ENCODE assay signal across 2 cellular contexts in the genomic region with DNA sequence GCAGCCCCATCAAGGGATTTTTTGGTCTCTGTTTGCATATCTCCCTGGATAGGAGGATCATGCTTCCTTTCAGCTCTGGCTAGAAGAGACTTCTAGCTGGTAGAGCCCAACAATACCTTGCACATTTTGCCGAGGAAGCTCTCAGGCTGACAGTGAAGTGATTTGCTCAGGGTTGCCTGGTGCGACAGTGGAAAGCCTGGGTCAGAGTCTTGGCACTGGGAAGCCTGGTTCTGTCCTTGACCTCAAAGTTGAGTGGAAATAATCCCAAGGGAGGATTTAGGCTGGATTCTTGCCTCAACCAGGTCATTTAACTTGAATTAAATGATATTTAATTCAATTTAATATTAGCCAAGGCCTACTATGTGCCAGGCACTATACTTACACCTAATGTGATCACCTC.
A peak's percentile ranks its signal among the peaks of the same experiment; 100 is the strongest.
TF ChIP-seq lines count a peak whose summit lies in the region.

No MANE protein-coding gene starts in this region.

TF ChIP-seq in liver, 16 proteins besides CTCF, POLR2A, EP300 and RAD21:
- TF ChIP-seq JUND (IDR thresholded peaks at IDR 0.05) = peak; percentile 37 to 82
- TF ChIP-seq RXRA (IDR thresholded peaks at IDR 0.05) = peak; percentile 91 to 92
- peak; percentile 77 for TF ChIP-seq SP1 (IDR thresholded peaks at IDR 0.05)
- TF ChIP-seq FOXA1 (IDR thresholded peaks at IDR 0.05) = no peak
- peak; percentile 46 to 56 for TF ChIP-seq HNF4A (conservative IDR thresholded peaks at IDR 0.05)
- TF ChIP-seq, protein P1, sequence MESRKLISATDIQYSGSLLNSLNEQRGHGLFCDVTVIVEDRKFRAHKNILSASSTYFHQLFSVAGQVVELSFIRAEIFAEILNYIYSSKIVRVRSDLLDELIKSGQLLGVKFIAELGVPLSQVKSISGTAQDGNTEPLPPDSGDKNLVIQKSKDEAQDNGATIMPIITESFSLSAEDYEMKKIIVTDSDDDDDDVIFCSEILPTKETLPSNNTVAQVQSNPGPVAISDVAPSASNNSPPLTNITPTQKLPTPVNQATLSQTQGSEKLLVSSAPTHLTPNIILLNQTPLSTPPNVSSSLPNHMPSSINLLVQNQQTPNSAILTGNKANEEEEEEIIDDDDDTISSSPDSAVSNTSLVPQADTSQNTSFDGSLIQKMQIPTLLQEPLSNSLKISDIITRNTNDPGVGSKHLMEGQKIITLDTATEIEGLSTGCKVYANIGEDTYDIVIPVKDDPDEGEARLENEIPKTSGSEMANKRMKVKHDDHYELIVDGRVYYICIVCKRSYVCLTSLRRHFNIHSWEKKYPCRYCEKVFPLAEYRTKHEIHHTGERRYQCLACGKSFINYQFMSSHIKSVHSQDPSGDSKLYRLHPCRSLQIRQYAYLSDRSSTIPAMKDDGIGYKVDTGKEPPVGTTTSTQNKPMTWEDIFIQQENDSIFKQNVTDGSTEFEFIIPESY (IDR thresholded peaks at IDR 0.05) = no peak
- TF ChIP-seq EGR1 (IDR thresholded peaks at IDR 0.05; ENCODE audit: low read depth in 2 of 2) = peak in 1 of 2 donors; percentile 56
- TF ChIP-seq YY1 (IDR thresholded peaks at IDR 0.05) = peak; percentile 33
- no peak for TF ChIP-seq FOXA2 (IDR thresholded peaks at IDR 0.05)
- peak; percentile 20 for TF ChIP-seq HNF4G (IDR thresholded peaks at IDR 0.05)
- TF ChIP-seq, protein P2, sequence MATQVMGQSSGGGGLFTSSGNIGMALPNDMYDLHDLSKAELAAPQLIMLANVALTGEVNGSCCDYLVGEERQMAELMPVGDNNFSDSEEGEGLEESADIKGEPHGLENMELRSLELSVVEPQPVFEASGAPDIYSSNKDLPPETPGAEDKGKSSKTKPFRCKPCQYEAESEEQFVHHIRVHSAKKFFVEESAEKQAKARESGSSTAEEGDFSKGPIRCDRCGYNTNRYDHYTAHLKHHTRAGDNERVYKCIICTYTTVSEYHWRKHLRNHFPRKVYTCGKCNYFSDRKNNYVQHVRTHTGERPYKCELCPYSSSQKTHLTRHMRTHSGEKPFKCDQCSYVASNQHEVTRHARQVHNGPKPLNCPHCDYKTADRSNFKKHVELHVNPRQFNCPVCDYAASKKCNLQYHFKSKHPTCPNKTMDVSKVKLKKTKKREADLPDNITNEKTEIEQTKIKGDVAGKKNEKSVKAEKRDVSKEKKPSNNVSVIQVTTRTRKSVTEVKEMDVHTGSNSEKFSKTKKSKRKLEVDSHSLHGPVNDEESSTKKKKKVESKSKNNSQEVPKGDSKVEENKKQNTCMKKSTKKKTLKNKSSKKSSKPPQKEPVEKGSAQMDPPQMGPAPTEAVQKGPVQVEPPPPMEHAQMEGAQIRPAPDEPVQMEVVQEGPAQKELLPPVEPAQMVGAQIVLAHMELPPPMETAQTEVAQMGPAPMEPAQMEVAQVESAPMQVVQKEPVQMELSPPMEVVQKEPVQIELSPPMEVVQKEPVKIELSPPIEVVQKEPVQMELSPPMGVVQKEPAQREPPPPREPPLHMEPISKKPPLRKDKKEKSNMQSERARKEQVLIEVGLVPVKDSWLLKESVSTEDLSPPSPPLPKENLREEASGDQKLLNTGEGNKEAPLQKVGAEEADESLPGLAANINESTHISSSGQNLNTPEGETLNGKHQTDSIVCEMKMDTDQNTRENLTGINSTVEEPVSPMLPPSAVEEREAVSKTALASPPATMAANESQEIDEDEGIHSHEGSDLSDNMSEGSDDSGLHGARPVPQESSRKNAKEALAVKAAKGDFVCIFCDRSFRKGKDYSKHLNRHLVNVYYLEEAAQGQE (IDR thresholded peaks at IDR 0.05) = no peak
- TF ChIP-seq, protein P3, sequence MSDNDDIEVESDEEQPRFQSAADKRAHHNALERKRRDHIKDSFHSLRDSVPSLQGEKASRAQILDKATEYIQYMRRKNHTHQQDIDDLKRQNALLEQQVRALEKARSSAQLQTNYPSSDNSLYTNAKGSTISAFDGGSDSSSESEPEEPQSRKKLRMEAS (IDR thresholded peaks at IDR 0.05) = peak; percentile 20
- TF ChIP-seq GABPA (IDR thresholded peaks at IDR 0.05 in 1 of 2, conservative IDR thresholded peaks at IDR 0.05 in 1 of 2) = no peak
- no peak for TF ChIP-seq TAF1 (conservative IDR thresholded peaks at IDR 0.05)
- TF ChIP-seq, protein P4, sequence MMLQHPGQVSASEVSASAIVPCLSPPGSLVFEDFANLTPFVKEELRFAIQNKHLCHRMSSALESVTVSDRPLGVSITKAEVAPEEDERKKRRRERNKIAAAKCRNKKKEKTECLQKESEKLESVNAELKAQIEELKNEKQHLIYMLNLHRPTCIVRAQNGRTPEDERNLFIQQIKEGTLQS (IDR thresholded peaks at IDR 0.05) = peak; percentile 20
- peak; percentile 32 for TF ChIP-seq NR2F2 (IDR thresholded peaks at IDR 0.05)

TF ChIP-seq in HepG2, 621 proteins besides CTCF, POLR2A, EP300 and RAD21:
- TF ChIP-seq, protein P5, sequence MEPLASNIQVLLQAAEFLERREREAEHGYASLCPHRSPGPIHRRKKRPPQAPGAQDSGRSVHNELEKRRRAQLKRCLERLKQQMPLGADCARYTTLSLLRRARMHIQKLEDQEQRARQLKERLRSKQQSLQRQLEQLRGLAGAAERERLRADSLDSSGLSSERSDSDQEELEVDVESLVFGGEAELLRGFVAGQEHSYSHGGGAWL (CRISPR knock-in tag; IDR thresholded peaks at IDR 0.05) = no peak
- TF ChIP-seq ZC3H4 (CRISPR knock-in tag; IDR thresholded peaks at IDR 0.05; ENCODE audit: borderline replicate concordance) = no peak
- TF ChIP-seq ZNF205 (CRISPR knock-in tag; IDR thresholded peaks at IDR 0.05) = no peak
- no peak for TF ChIP-seq ZKSCAN8 (CRISPR knock-in tag; IDR thresholded peaks at IDR 0.05; ENCODE audit: borderline replicate concordance)
- no peak for TF ChIP-seq ZNF136 (CRISPR knock-in tag; IDR thresholded peaks at IDR 0.05; ENCODE audit: low read depth)
- TF ChIP-seq, protein P6, sequence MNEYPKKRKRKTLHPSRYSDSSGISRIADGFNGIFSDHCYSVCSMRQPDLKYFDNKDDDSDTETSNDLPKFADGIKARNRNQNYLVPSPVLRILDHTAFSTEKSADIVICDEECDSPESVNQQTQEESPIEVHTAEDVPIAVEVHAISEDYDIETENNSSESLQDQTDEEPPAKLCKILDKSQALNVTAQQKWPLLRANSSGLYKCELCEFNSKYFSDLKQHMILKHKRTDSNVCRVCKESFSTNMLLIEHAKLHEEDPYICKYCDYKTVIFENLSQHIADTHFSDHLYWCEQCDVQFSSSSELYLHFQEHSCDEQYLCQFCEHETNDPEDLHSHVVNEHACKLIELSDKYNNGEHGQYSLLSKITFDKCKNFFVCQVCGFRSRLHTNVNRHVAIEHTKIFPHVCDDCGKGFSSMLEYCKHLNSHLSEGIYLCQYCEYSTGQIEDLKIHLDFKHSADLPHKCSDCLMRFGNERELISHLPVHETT (CRISPR knock-in tag; conservative IDR thresholded peaks at IDR 0.05) = no peak
- no peak for TF ChIP-seq NBN (conservative IDR thresholded peaks at IDR 0.05)
- no peak for TF ChIP-seq CREM (IDR thresholded peaks at IDR 0.05)
- TF ChIP-seq CREM (CRISPR knock-in tag; IDR thresholded peaks at IDR 0.05) = no peak
- no peak for TF ChIP-seq ZNF160 (CRISPR knock-in tag; IDR thresholded peaks at IDR 0.05)
